In the genomic region with DNA sequence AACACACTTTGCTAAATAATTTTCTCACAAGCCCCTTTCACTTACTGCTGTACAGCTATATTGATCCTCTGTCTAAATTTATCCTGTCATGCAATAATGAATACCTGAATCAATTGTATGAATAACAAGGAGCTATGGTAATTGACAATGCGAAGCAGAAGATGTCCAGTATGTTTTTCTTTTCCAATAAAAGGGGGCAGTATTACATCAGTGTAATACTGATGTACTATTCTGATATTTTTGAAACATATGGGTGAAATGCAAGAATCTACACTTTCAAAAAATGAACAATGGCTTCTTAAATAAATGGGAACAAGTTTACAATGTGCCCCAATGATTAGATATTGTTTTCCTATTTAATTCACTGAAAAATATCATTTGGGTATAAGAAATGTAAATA, we compare ENCODE assay signal across 23 cellular contexts.
"Had no signal": no experiment of that assay in that cellular context is flagged by ENCODE, and none has a peak within 500 bp of the region (broad histone marks: within the 10 kb centered on the region; RNA-seq: fewer than 3 reads in every experiment).

No MANE protein-coding gene starts in this region.

- DNase-seq: activated CD4-positive, alpha-beta memory T cell treated with anti-CD3 and anti-CD28 coated beads for 36 hours; activated CD4-positive, alpha-beta T cell treated with anti-CD3 and anti-CD28 coated beads, Interleukin-2, amount 10 ng/mL, durations not matched to agents 7 days and 5 days; activated CD4-positive, CD25-positive, alpha-beta regulatory T cell; activated CD8-positive, alpha-beta memory T cell treated with anti-CD3 and anti-CD28 coated beads for 24 hours; activated gamma-delta T cell; activated naive CD4-positive, alpha-beta T cell treated with anti-CD3 and anti-CD28 coated beads, Interleukin-2, amount 10 ng/mL, durations not matched to agents 7 days and 5 days; activated naive CD8-positive, alpha-beta T cell treated with anti-CD3 and anti-CD28 coated beads for 36 hours; activated T-cell treated with anti-CD3 and anti-CD28 coated beads, Interleukin-2, amount 50 U/mL, for 4 hours; cerebellar nuclear complex; Kasumi-1; KBM-7; NCI-H146; NCI-H187 treated with DMSO at 0.1 percent for 48 hours; NCI-H2107; NCI-H2171 treated with DMSO at 0.1 percent for 48 hours; NCI-H226; NCI-H510A; NCI-H526 treated with DMSO at 0.1 percent for 48 hours; NCI-H82; PC-9; SIG-M5; T-helper 1 cell had no signal

- H3K27ac ChIP-seq: PC-9, VCaP had no signal

- H3K27ac Mint-ChIP-seq: activated CD4-positive, alpha-beta memory T cell treated with anti-CD3 and anti-CD28 coated beads for 36 hours; activated CD4-positive, alpha-beta T cell treated with anti-CD3 and anti-CD28 coated beads, Interleukin-2, amount 10 ng/mL, durations not matched to agents 7 days and 5 days; activated naive CD4-positive, alpha-beta T cell treated with anti-CD3 and anti-CD28 coated beads, Interleukin-2, amount 10 ng/mL, durations not matched to agents 7 days and 5 days; activated naive CD8-positive, alpha-beta T cell treated with anti-CD3 and anti-CD28 coated beads for 36 hours had no signal

- H3K4me3 Mint-ChIP-seq: activated CD4-positive, alpha-beta memory T cell treated with anti-CD3 and anti-CD28 coated beads for 36 hours; activated CD4-positive, alpha-beta T cell treated with anti-CD3 and anti-CD28 coated beads, Interleukin-2, amount 10 ng/mL, durations not matched to agents 7 days and 5 days; activated naive CD4-positive, alpha-beta T cell treated with anti-CD3 and anti-CD28 coated beads, Interleukin-2, amount 10 ng/mL, durations not matched to agents 7 days and 5 days; activated naive CD8-positive, alpha-beta T cell treated with anti-CD3 and anti-CD28 coated beads for 36 hours; activated T-cell treated with anti-CD3 and anti-CD28 coated beads, Interleukin-2, amount 50 U/mL, for 4 hours had no signal

- H2AFZ ChIP-seq: PC-9 had no signal

- H3K9me3 Mint-ChIP-seq: activated CD4-positive, alpha-beta memory T cell treated with anti-CD3 and anti-CD28 coated beads for 36 hours; activated CD4-positive, alpha-beta T cell treated with anti-CD3 and anti-CD28 coated beads, Interleukin-2, amount 10 ng/mL, durations not matched to agents 7 days and 5 days; activated naive CD4-positive, alpha-beta T cell treated with anti-CD3 and anti-CD28 coated beads, Interleukin-2, amount 10 ng/mL, durations not matched to agents 7 days and 5 days; activated naive CD8-positive, alpha-beta T cell treated with anti-CD3 and anti-CD28 coated beads for 36 hours; activated T-cell treated with anti-CD3 and anti-CD28 coated beads, Interleukin-2, amount 50 U/mL, for 4 hours had no signal

- H3K36me3 Mint-ChIP-seq: activated CD4-positive, alpha-beta memory T cell treated with anti-CD3 and anti-CD28 coated beads for 36 hours; activated naive CD4-positive, alpha-beta T cell treated with anti-CD3 and anti-CD28 coated beads, Interleukin-2, amount 10 ng/mL, durations not matched to agents 7 days and 5 days; activated naive CD8-positive, alpha-beta T cell treated with anti-CD3 and anti-CD28 coated beads for 36 hours had no signal

- H3K4me2 ChIP-seq: PC-9 had no signal

- ATAC-seq: activated T-cell treated with anti-CD3 and anti-CD28 coated beads, Interleukin-2, amount 50 U/mL, for 4 hours had no signal

- H3K4me3 ChIP-seq: PC-9 had no signal

- H3K4me1 Mint-ChIP-seq: activated CD4-positive, alpha-beta T cell treated with anti-CD3 and anti-CD28 coated beads, Interleukin-2, amount 10 ng/mL, durations not matched to agents 7 days and 5 days; activated naive CD4-positive, alpha-beta T cell treated with anti-CD3 and anti-CD28 coated beads, Interleukin-2, amount 10 ng/mL, durations not matched to agents 7 days and 5 days; activated naive CD8-positive, alpha-beta T cell treated with anti-CD3 and anti-CD28 coated beads for 36 hours had no signal

- H3K27me3 Mint-ChIP-seq: activated CD4-positive, alpha-beta memory T cell treated with anti-CD3 and anti-CD28 coated beads for 36 hours; activated CD4-positive, alpha-beta T cell treated with anti-CD3 and anti-CD28 coated beads, Interleukin-2, amount 10 ng/mL, durations not matched to agents 7 days and 5 days; activated naive CD4-positive, alpha-beta T cell treated with anti-CD3 and anti-CD28 coated beads, Interleukin-2, amount 10 ng/mL, durations not matched to agents 7 days and 5 days; activated naive CD8-positive, alpha-beta T cell treated with anti-CD3 and anti-CD28 coated beads for 36 hours had no signal
